Comparison of ENCODE assay signal across 8 cellular contexts in genomic region chr17:81511800-81512559, GRCh38. TPM values are rescaled to one million over a fixed set of nuclear protein-coding genes. Genes with fewer than 3 reads are reported as not detected.
DNase-seq lines count a peak whose midpoint lies in the region; ATAC-seq and TF ChIP-seq lines count a peak whose summit lies in the region.

No MANE protein-coding gene starts in this region.

- peaks cover 54% of the 10 kb centered on the region for H3K36me3 Mint-ChIP-seq in activated T-helper 17 cell treated with anti-CD3 and anti-CD28 coated beads, Interleukin-2, amount 50 U/mL, for 72 hours (ENCODE audit: low read depth)
- peaks cover 29% of the 10 kb centered on the region for H3K36me3 Mint-ChIP-seq in glutamatergic neuron (ENCODE audit: unreplicated experiment)

- DNase-seq in EH (ENCODE audit: low read depth) (peak; percentile 49), HT1080 (ENCODE audit: low read depth) (peak; percentile 56), glutamatergic neuron (no peak), retinal pigment epithelial cell (ENCODE audit: low read depth) (no peak), NCI-H146 (lab: John Stamatoyannopoulos, UW) (no peak), epidermal melanocyte (ENCODE audit: insufficient read length, low spot score) (no peak)

- no peaks in the 10 kb centered on the region for H3K27me3 Mint-ChIP-seq in activated T-helper 17 cell treated with anti-CD3 and anti-CD28 coated beads, Interleukin-2, amount 50 U/mL, for 72 hours
- H3K27me3 Mint-ChIP-seq in glutamatergic neuron (ENCODE audit: unreplicated experiment), result peaks cover 38% of the 10 kb centered on the region

- TF ChIP-seq CTCF in glutamatergic neuron (IDR thresholded peaks at IDR 0.05; ENCODE audit: partially characterized antibody, unreplicated experiment) (no peak), retinal pigment epithelial cell (conservative IDR thresholded peaks at IDR 0.05; ENCODE audit: low read depth, low read length) (no peak)

- peak overlapping the region; percentile 95 for H3K27ac Mint-ChIP-seq in activated T-helper 17 cell treated with anti-CD3 and anti-CD28 coated beads, Interleukin-2, amount 50 U/mL, for 72 hours
- H3K27ac Mint-ChIP-seq in glutamatergic neuron (ENCODE audit: unreplicated experiment), result peak overlapping the region; percentile 91

- ATAC-seq in activated T-helper 17 cell treated with anti-CD3 and anti-CD28 coated beads, Interleukin-2, amount 50 U/mL, for 72 hours (replicated peaks), result no peak
- ATAC-seq in GM21717 (IDR thresholded peaks at IDR 0.05; ENCODE audit: unreplicated experiment), result no peak

- no peaks in the 10 kb centered on the region for H3K9me3 Mint-ChIP-seq in activated T-helper 17 cell treated with anti-CD3 and anti-CD28 coated beads, Interleukin-2, amount 50 U/mL, for 72 hours
- peaks cover 38% of the 10 kb centered on the region for H3K9me3 Mint-ChIP-seq in glutamatergic neuron (ENCODE audit: unreplicated experiment)

- H3K4me3 ChIP-seq in retinal pigment epithelial cell (ENCODE audit: low read length), result peak overlapping the region; percentile 97

- H3K4me3 Mint-ChIP-seq in activated T-helper 17 cell treated with anti-CD3 and anti-CD28 coated beads, Interleukin-2, amount 50 U/mL, for 72 hours, result peak overlapping the region; percentile 98
- H3K4me3 Mint-ChIP-seq in glutamatergic neuron (ENCODE audit: unreplicated experiment), result peak overlapping the region; percentile 100

- peaks cover 9% of the 10 kb centered on the region for H3K4me1 Mint-ChIP-seq in activated T-helper 17 cell treated with anti-CD3 and anti-CD28 coated beads, Interleukin-2, amount 50 U/mL, for 72 hours
- H3K4me1 Mint-ChIP-seq in glutamatergic neuron (ENCODE audit: low read depth, unreplicated experiment), result peaks cover 12% of the 10 kb centered on the region

RNA-seq across cellular contexts. Expression of gene ACTG1, which starts 0.6 kb away (rescaled TPM):
- 4,314 and 7,335 TPM in 2 replicates for total RNA-seq in HT1080 (2014; rRNA removed; shearing (Covaris generic))
- 7,415 and 8,369 TPM in 2 replicates for polyA plus RNA-seq in HT1080 (2015; cell fraction: cytosol; rRNA removed)
- polyA plus RNA-seq in HT1080 (2015; cell fraction: nucleus; rRNA removed), result 6,090 and 6,682 TPM in 2 replicates
- 1,000 to 10,000 TPM; 4,457 to 7,394 TPM for total RNA-seq in activated T-helper 17 cell treated with anti-CD3 and anti-CD28 coated beads, Interleukin-2, amount 50 U/mL, for 72 hours
- 5,342 TPM for total RNA-seq in glutamatergic neuron (ENCODE audit: unreplicated experiment)

RNA-seq across cellular contexts. Expression of gene FSCN2, which starts 16.2 kb away (rescaled TPM):
- total RNA-seq in HT1080 (2014; rRNA removed; shearing (Covaris generic)), result 0.37 and 0.40 TPM in 2 replicates
- polyA plus RNA-seq in HT1080 (2015; cell fraction: cytosol; rRNA removed), result not detected in 2 replicates
- 0.38 and 0.73 TPM in 2 replicates for polyA plus RNA-seq in HT1080 (2015; cell fraction: nucleus; rRNA removed)
- under 1 TPM; 0.43 to 0.93 TPM for total RNA-seq in activated T-helper 17 cell treated with anti-CD3 and anti-CD28 coated beads, Interleukin-2, amount 50 U/mL, for 72 hours
- 6.1 TPM for total RNA-seq in glutamatergic neuron (ENCODE audit: unreplicated experiment)

RNA-seq across cellular contexts. Expression of gene FAAP100, which starts 40.2 kb away (rescaled TPM):
- total RNA-seq in HT1080 (2014; rRNA removed; shearing (Covaris generic)), result 28.7 and 31.6 TPM in 2 replicates
- polyA plus RNA-seq in HT1080 (2015; cell fraction: cytosol; rRNA removed), result 18.1 and 19.3 TPM in 2 replicates
- 58.8 and 66.8 TPM in 2 replicates for polyA plus RNA-seq in HT1080 (2015; cell fraction: nucleus; rRNA removed)
- total RNA-seq in activated T-helper 17 cell treated with anti-CD3 and anti-CD28 coated beads, Interleukin-2, amount 50 U/mL, for 72 hours, result 10 to 100 TPM; 26.9 to 38.6 TPM
- 56.5 TPM for total RNA-seq in glutamatergic neuron (ENCODE audit: unreplicated experiment)

Comparison
In these comparisons a context has a peak if more than half of its experiments do, and no peak if none do; other contexts are left out.
1. DNase-seq: peak in EH (single experiment) and HT1080 (single experiment); none in glutamatergic neuron (single experiment), retinal pigment epithelial cell (single experiment), NCI-H146 (single experiment) and epidermal melanocyte (single experiment).